In the genomic region with DNA sequence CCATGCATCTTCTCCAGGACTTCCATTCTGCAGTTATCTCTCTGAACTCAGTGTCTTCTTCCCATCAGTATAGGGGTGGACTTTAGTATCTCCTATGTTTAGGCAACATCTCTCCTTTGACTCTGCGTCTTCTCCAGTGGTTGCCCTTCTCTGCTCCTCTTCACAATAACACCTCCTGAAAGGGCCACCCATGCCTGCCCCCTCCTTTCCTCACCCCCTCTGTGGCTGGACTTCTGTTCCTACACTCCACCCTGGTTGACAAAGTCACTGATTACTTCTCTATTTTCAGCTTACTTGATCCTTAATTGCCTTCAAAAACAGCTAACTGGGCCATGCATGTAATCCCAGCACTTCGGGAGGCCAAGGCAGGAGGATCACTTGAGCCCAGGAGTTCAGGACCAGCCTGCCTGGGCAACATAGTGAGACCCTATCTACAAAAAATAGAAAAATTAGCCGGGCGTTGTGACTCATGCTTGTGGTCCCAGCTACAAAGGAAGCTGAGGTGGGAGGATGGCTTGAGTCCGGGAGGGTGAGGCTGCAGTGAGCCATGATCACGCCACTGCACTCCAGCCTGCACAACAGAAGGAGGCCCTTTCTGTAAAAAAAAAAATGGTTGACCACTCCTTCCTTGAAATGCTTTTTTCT, we compare ENCODE assay signal across 12 cellular contexts. TPM values are rescaled to one million over a fixed set of nuclear protein-coding genes. Genes with fewer than 3 reads are reported as not detected.
DNase-seq lines count a peak whose midpoint lies in the region; ATAC-seq lines count a peak whose summit lies in the region.
"Had no signal": no experiment of that assay in that cellular context is flagged by ENCODE, and none has a peak within 500 bp of the region (broad histone marks: within the 10 kb centered on the region; RNA-seq: fewer than 3 reads in every experiment).

No MANE protein-coding gene starts in this region.

- H3K9me3 Mint-ChIP-seq in CD4-positive, CD25-positive, alpha-beta regulatory T cell, result peaks cover 0 to 1% (median 0%) of the 10 kb centered on the region in 7 donors
- H3K9me3 Mint-ChIP-seq in activated T-cell treated with anti-CD3 and anti-CD28 coated beads, Interleukin-2, amount 50 U/mL, for 72 hours, result no peaks in the 10 kb centered on the region

- no peaks in the 10 kb centered on the region for H3K27me3 Mint-ChIP-seq in CD4-positive, CD25-positive, alpha-beta regulatory T cell
- H3K27me3 Mint-ChIP-seq in activated T-cell treated with anti-CD3 and anti-CD28 coated beads, Interleukin-2, amount 50 U/mL, for 72 hours (ENCODE audit: low read depth), result no peaks in the 10 kb centered on the region

- H3K4me3 ChIP-seq in CD4-positive, CD25-positive, alpha-beta regulatory T cell (ENCODE audit: low read depth, low read length), result no peak overlapping the region
- H3K4me3 ChIP-seq: dorsolateral prefrontal cortex had no signal

- ATAC-seq in CD4-positive, CD25-positive, alpha-beta regulatory T cell (ENCODE audit: low read depth in 2 of 2), result peak; percentile 37 to 44
- peak; percentile 52 to 70 for ATAC-seq in activated T-cell treated with anti-CD3 and anti-CD28 coated beads, Interleukin-2, amount 50 U/mL, for 72 hours (replicated peaks in 1 of 2)

- H3K4me3 Mint-ChIP-seq in CD4-positive, CD25-positive, alpha-beta regulatory T cell, result peak overlapping the region; percentile 40 to 67 (median 46)
- H3K4me3 Mint-ChIP-seq in activated T-cell treated with anti-CD3 and anti-CD28 coated beads, Interleukin-2, amount 50 U/mL, for 72 hours, result peak overlapping the region; percentile 30 to 53

- DNase-seq in CD4-positive, CD25-positive, alpha-beta regulatory T cell, result peak in 1 of 3 donors; percentile 36
- peak; percentile 50 for DNase-seq in HK-2 (ENCODE audit: unreplicated experiment)
- DNase-seq in activated T-cell treated with anti-CD3 and anti-CD28 coated beads, Interleukin-2, amount 50 U/mL, for 72 hours, result peak in 1 of 2 donors; percentile 27
- peak; percentile 26 for DNase-seq in kidney tubule cell (ENCODE audit: low spot score)
- DNase-seq in cerebellar cortex (ENCODE audit: low spot score), result no peak
- DNase-seq in middle frontal gyrus (ENCODE audit: extremely low spot score, low spot score), result no peak
- DNase-seq in nucleus accumbens (lab: John Stamatoyannopoulos, UW), result no peak
- no peak for DNase-seq in NCI-H2196 treated with DMSO at 0.1 percent for 48 hours (lab: John Stamatoyannopoulos, UW; ENCODE audit: unreplicated experiment)
- DNase-seq: DMS153, dorsolateral prefrontal cortex, retina, WERI-Rb-1 had no signal

- H3K27ac Mint-ChIP-seq in CD4-positive, CD25-positive, alpha-beta regulatory T cell, result peak overlapping the region in 1 of 3 donors; percentile 84
- peak overlapping the region; percentile 18 for H3K27ac Mint-ChIP-seq in activated T-cell treated with anti-CD3 and anti-CD28 coated beads, Interleukin-2, amount 50 U/mL, for 72 hours

- H3K36me3 ChIP-seq in CD4-positive, CD25-positive, alpha-beta regulatory T cell (ENCODE audit: control insufficient read depth, insufficient read depth, low read length), result peaks cover 58% of the 10 kb centered on the region
- H3K36me3 ChIP-seq: WERI-Rb-1 had no signal

- H3K36me3 Mint-ChIP-seq in CD4-positive, CD25-positive, alpha-beta regulatory T cell, result peaks cover 39% of the 10 kb centered on the region
- H3K36me3 Mint-ChIP-seq in activated T-cell treated with anti-CD3 and anti-CD28 coated beads, Interleukin-2, amount 50 U/mL, for 72 hours (ENCODE audit: insufficient read depth in 2 of 2), result peaks cover 24 to 48% of the 10 kb centered on the region in 2 donors

- peaks cover 18% of the 10 kb centered on the region for H3K4me1 ChIP-seq in CD4-positive, CD25-positive, alpha-beta regulatory T cell (ENCODE audit: control insufficient read depth, insufficient read depth, low read length, poor library complexity, severe bottlenecking)

- no peaks in the 10 kb centered on the region for H3K9me3 ChIP-seq in CD4-positive, CD25-positive, alpha-beta regulatory T cell (ENCODE audit: control insufficient read depth in 2 of 2, low read length in 2 of 2)

- no peaks in the 10 kb centered on the region for H3K27me3 ChIP-seq in CD4-positive, CD25-positive, alpha-beta regulatory T cell (ENCODE audit: control insufficient read depth, insufficient read depth, low read length)
- H3K27me3 ChIP-seq: dorsolateral prefrontal cortex had no signal

- H3K4me1 Mint-ChIP-seq in CD4-positive, CD25-positive, alpha-beta regulatory T cell, result peaks cover 20 to 43% (median 32%) of the 10 kb centered on the region in 4 donors
- H3K4me1 Mint-ChIP-seq in activated T-cell treated with anti-CD3 and anti-CD28 coated beads, Interleukin-2, amount 50 U/mL, for 72 hours (ENCODE audit: low read depth), result peaks cover 41% of the 10 kb centered on the region

- H3K27ac ChIP-seq in CD4-positive, CD25-positive, alpha-beta regulatory T cell (ENCODE audit: insufficient read depth, low read length, poor library complexity, severe bottlenecking), result no peak overlapping the region
- H3K27ac ChIP-seq: dorsolateral prefrontal cortex, WERI-Rb-1 had no signal

RNA-seq across cellular contexts. Expression of gene SRGN, which starts 13.7 kb away (rescaled TPM):
- total RNA-seq in CD4-positive, CD25-positive, alpha-beta regulatory T cell, result 580 TPM
- 100 to 1,000 TPM; 254 to 402 (median 306) TPM for polyA plus RNA-seq in CD4-positive, CD25-positive, alpha-beta regulatory T cell
- total RNA-seq in activated T-cell treated with anti-CD3 and anti-CD28 coated beads, Interleukin-2, amount 50 U/mL, for 72 hours, result 100 to 1,000 TPM; 439 to 902 TPM

RNA-seq across cellular contexts. Expression of gene VPS26A, which starts 22.4 kb away (rescaled TPM):
- total RNA-seq in CD4-positive, CD25-positive, alpha-beta regulatory T cell, result 45.7 TPM
- 10 to 100 TPM; 40.3 to 55.5 (median 43.0) TPM for polyA plus RNA-seq in CD4-positive, CD25-positive, alpha-beta regulatory T cell
- total RNA-seq in activated T-cell treated with anti-CD3 and anti-CD28 coated beads, Interleukin-2, amount 50 U/mL, for 72 hours, result 10 to 100 TPM; 39.0 to 39.1 TPM

Comparison
In these comparisons a context has a peak if more than half of its experiments do, and no peak if none do; other contexts are left out.
1. DNase-seq: peak in HK-2 (single experiment) and kidney tubule cell (single experiment); none in cerebellar cortex (single experiment), middle frontal gyrus (single experiment), nucleus accumbens (0 of 56) and NCI-H2196 treated with DMSO at 0.1 percent for 48 hours (single experiment).